Comparison of ENCODE assay signal across 10 cellular contexts in genomic region chr2:13046557-13047165, GRCh38.
DNase-seq lines count a peak whose midpoint lies in the region; ATAC-seq and TF ChIP-seq lines count a peak whose summit lies in the region.
"Had no signal": no experiment of that assay in that cellular context is flagged by ENCODE, and none has a peak within 500 bp of the region (broad histone marks: within the 10 kb centered on the region; RNA-seq: fewer than 3 reads in every experiment).

No MANE protein-coding gene starts in this region.

- H3K27ac ChIP-seq in MM.1S (ENCODE audit: low read length) = no peak overlapping the region
- H3K27ac ChIP-seq in body of pancreas = no peak overlapping the region
- H3K27ac ChIP-seq: SJSA1 had no signal

- TF ChIP-seq CTCF in MM.1S (IDR thresholded peaks at IDR 0.05; ENCODE audit: low read length) (peak; percentile 40), body of pancreas (IDR thresholded peaks at IDR 0.05) (peak in 6 of 7 experiments; percentile 32 to 56 (median 41))

- TF ChIP-seq POLR2A in body of pancreas (IDR thresholded peaks at IDR 0.05) = no peak

- no peak for ATAC-seq in body of pancreas
- no peak for ATAC-seq in HG03139 (IDR thresholded peaks at IDR 0.05; ENCODE audit: unreplicated experiment)
- no peak for ATAC-seq in HG03196 (IDR thresholded peaks at IDR 0.05; ENCODE audit: unreplicated experiment)

- H3K4me2 ChIP-seq in MM.1S (ENCODE audit: low read depth, low read length) = no peak overlapping the region

- H3F3A ChIP-seq in MM.1S (ENCODE audit: insufficient read depth, low read length) = no peaks in the 10 kb centered on the region

- DNase-seq in GM03348 (ENCODE audit: low spot score) (peak; percentile 7), MM.1S (peak; percentile 42), body of pancreas (no peak), myocyte (ENCODE audit: low read depth) (peak; percentile 23), NCI-H1930 (lab: John Stamatoyannopoulos, UW) (no peak), anterior cingulate cortex (lab: John Stamatoyannopoulos, UW) (no peak)
- DNase-seq: stimulated activated CD4-positive, alpha-beta T cell treated with anti-CD3 and anti-CD28 coated beads, Interleukin-2, amount 100 ng/mL, for 48 hours had no signal

- intact Hi-C loops in body of pancreas (cut with DNase I) = no loop called here

- H3K9me3 ChIP-seq in MM.1S (replicated peaks; ENCODE audit: insufficient read depth, low read length) (no peaks in the 10 kb centered on the region), body of pancreas (no peaks in the 10 kb centered on the region)
- H3K9me3 ChIP-seq: SJSA1 had no signal

- H3K79me2 ChIP-seq in MM.1S (ENCODE audit: low read length) = no peaks in the 10 kb centered on the region

- H3K9me2 ChIP-seq in MM.1S (replicated peaks; ENCODE audit: insufficient read depth, low read length) = no peaks in the 10 kb centered on the region

- no peak overlapping the region for H3K9ac ChIP-seq in MM.1S (ENCODE audit: low read length)

- no peaks in the 10 kb centered on the region for H3K36me3 ChIP-seq in MM.1S (replicated peaks; ENCODE audit: insufficient read depth, low read length)
- no peaks in the 10 kb centered on the region for H3K36me3 ChIP-seq in body of pancreas (replicated peaks in 1 of 2; ENCODE audit: insufficient read depth in 1 of 2, low read depth in 2 of 2)
- H3K36me3 ChIP-seq: SJSA1 had no signal

- H3K4me3 ChIP-seq in MM.1S (ENCODE audit: low read length) (no peak overlapping the region), body of pancreas (no peak overlapping the region)
- H3K4me3 ChIP-seq: SJSA1 had no signal

- H3K4me1 ChIP-seq in MM.1S (ENCODE audit: low read length) (no peaks in the 10 kb centered on the region), body of pancreas (no peaks in the 10 kb centered on the region)
- H3K4me1 ChIP-seq: SJSA1 had no signal

- H4K20me1 ChIP-seq in MM.1S (ENCODE audit: insufficient read depth, low read length) = no peaks in the 10 kb centered on the region

- H3K27me3 ChIP-seq in MM.1S (replicated peaks; ENCODE audit: insufficient read depth, low read length) (no peaks in the 10 kb centered on the region), body of pancreas (no peaks in the 10 kb centered on the region)
- H3K27me3 ChIP-seq: SJSA1 had no signal

- WGBS in body of pancreas, 2 donors = 37 to 47% methylated on average over 2 of the region's 2 CpGs

- H2AFZ ChIP-seq in MM.1S (ENCODE audit: low read length) = no peak overlapping the region

Comparison
In these comparisons a context has a peak if more than half of its experiments do, and no peak if none do; other contexts are left out.
1. DNase-seq: peak in GM03348 (single experiment), MM.1S (single experiment) and myocyte (single experiment); none in body of pancreas (0 of 4), NCI-H1930 (0 of 2) and anterior cingulate cortex (0 of 58).